Comparison of ENCODE assay signal across 9 cellular contexts in genomic region chr10:68902382-68902781, GRCh38. TPM values are rescaled to one million over a fixed set of nuclear protein-coding genes. Genes with fewer than 3 reads are reported as not detected.
A peak's percentile ranks its signal among the peaks of the same experiment; 100 is the strongest.
DNase-seq lines count a peak whose midpoint lies in the region; ATAC-seq and TF ChIP-seq lines count a peak whose summit lies in the region.
"Had no signal": no experiment of that assay in that cellular context is flagged by ENCODE, and none has a peak within 500 bp of the region (broad histone marks: within the 10 kb centered on the region; RNA-seq: fewer than 3 reads in every experiment).

No MANE protein-coding gene starts in this region.

- TF ChIP-seq CTCF in activated B cell treated with CpG ODN at 0.5 μM for 24 hours (IDR thresholded peaks at IDR 0.05): no peak

- H3K9me3 ChIP-seq in iPS-15b (ENCODE audit: control insufficient read depth, insufficient read depth, low read length) (no peaks in the 10 kb centered on the region), stomach smooth muscle (ENCODE audit: control insufficient read depth in 2 of 2, low read length in 2 of 2) (no peaks in the 10 kb centered on the region)

- H3K4me3 ChIP-seq in iPS-15b (ENCODE audit: low read depth, low read length): peak overlapping the region; percentile 98
- peak overlapping the region; percentile 67 to 96 for H3K4me3 ChIP-seq in stomach smooth muscle (ENCODE audit: low read length in 2 of 2)

- peaks cover 23% of the 10 kb centered on the region for H3K36me3 Mint-ChIP-seq in activated T-cell treated with anti-CD3 and anti-CD28 coated beads, Interleukin-2, amount 50 U/mL, for 4 hours (ENCODE audit: insufficient read depth)
- H3K36me3 Mint-ChIP-seq in activated B cell treated with CpG ODN at 0.5 μM for 24 hours (ENCODE audit: low read depth): peaks cover 26% of the 10 kb centered on the region

- peak overlapping the region; percentile 31 for H3K27ac Mint-ChIP-seq in activated B cell treated with CpG ODN at 0.5 μM for 24 hours

- no peaks in the 10 kb centered on the region for H3K9me3 Mint-ChIP-seq in activated T-cell treated with anti-CD3 and anti-CD28 coated beads, Interleukin-2, amount 50 U/mL, for 4 hours
- no peaks in the 10 kb centered on the region for H3K9me3 Mint-ChIP-seq in activated B cell treated with CpG ODN at 0.5 μM for 24 hours

- no peak overlapping the region for H3K9ac ChIP-seq in iPS-15b (ENCODE audit: low read depth, low read length)
- H3K9ac ChIP-seq in stomach smooth muscle (ENCODE audit: low read length in 2 of 2): peak overlapping the region in 1 of 2 donors; percentile 96

- H3K36me3 ChIP-seq in iPS-15b (ENCODE audit: control insufficient read depth, insufficient read depth, low read length) (no peaks in the 10 kb centered on the region), stomach smooth muscle (ENCODE audit: control insufficient read depth in 2 of 2, insufficient read depth in 2 of 2, low read length in 2 of 2) (peaks cover 0 to 4% of the 10 kb centered on the region in 2 donors)

- H3K4me1 ChIP-seq in iPS-15b (ENCODE audit: control insufficient read depth, insufficient read depth, low read length) (peaks cover 8% of the 10 kb centered on the region), stomach smooth muscle (ENCODE audit: control insufficient read depth, insufficient read depth, low read length) (peaks cover 10% of the 10 kb centered on the region)

- no peak for ATAC-seq in activated T-cell treated with anti-CD3 and anti-CD28 coated beads, Interleukin-2, amount 50 U/mL, for 4 hours
- ATAC-seq in activated B cell treated with CpG ODN at 0.5 μM for 24 hours (ENCODE audit: low read depth): no peak

- H3K27me3 ChIP-seq in iPS-15b (ENCODE audit: control insufficient read depth, insufficient read depth, low read length) (no peaks in the 10 kb centered on the region), stomach smooth muscle (ENCODE audit: control insufficient read depth in 1 of 2, insufficient read depth in 2 of 2, low read length in 2 of 2) (no peaks in the 10 kb centered on the region)

- CTCF ChIA-PET in activated B cell treated with CpG ODN at 0.5 μM for 24 hours (lab: Charles Lee): no interaction called here

- H3K4me3 Mint-ChIP-seq in activated T-cell treated with anti-CD3 and anti-CD28 coated beads, Interleukin-2, amount 50 U/mL, for 4 hours: peak overlapping the region; percentile 94
- H3K4me3 Mint-ChIP-seq in activated B cell treated with CpG ODN at 0.5 μM for 24 hours: peak overlapping the region; percentile 98

- intact Hi-C loops in activated B cell treated with CpG ODN at 0.5 μM for 24 hours (cut with micrococcal nuclease): loop anchor here (5.0 to 10.0 kb wide), 2 partner anchors 120 to 1018 kb away; partner anchors contain the start of gene SIRT1

- POLR2A ChIA-PET in activated B cell treated with CpG ODN at 0.5 μM for 24 hours (lab: Charles Lee): no interaction called here

- H3K4me1 Mint-ChIP-seq in activated T-cell treated with anti-CD3 and anti-CD28 coated beads, Interleukin-2, amount 50 U/mL, for 4 hours (ENCODE audit: low read depth): peaks cover 43% of the 10 kb centered on the region
- peaks cover 42% of the 10 kb centered on the region for H3K4me1 Mint-ChIP-seq in activated B cell treated with CpG ODN at 0.5 μM for 24 hours

- H3K27me3 Mint-ChIP-seq in activated T-cell treated with anti-CD3 and anti-CD28 coated beads, Interleukin-2, amount 50 U/mL, for 4 hours (ENCODE audit: low read depth): no peaks in the 10 kb centered on the region
- H3K27me3 Mint-ChIP-seq in activated B cell treated with CpG ODN at 0.5 μM for 24 hours: no peaks in the 10 kb centered on the region

- no peak overlapping the region for H3K27ac ChIP-seq in stomach smooth muscle (ENCODE audit: low read length)

- DNase-seq in activated T-cell treated with anti-CD3 and anti-CD28 coated beads, Interleukin-2, amount 50 U/mL, for 4 hours: no peak
- DNase-seq in activated T-cell treated with anti-CD3 and anti-CD28 coated beads, Interleukin-2, amount 50 U/mL, for 1 hour: no peak
- DNase-seq in activated B cell treated with CpG ODN at 0.5 μM for 24 hours: no peak
- no peak for DNase-seq in HPDE6-E6E7 (ENCODE audit: extremely low spot score)
- DNase-seq in kidney tubule cell (ENCODE audit: low spot score): no peak
- no peak for DNase-seq in SHP77 (lab: John Stamatoyannopoulos, UW)
- DNase-seq: NCI-H1105 had no signal

RNA-seq across cellular contexts. Expression of gene DDX50, which starts 1.3 kb away (rescaled TPM):
- total RNA-seq in activated T-cell treated with anti-CD3 and anti-CD28 coated beads, Interleukin-2, amount 50 U/mL, for 4 hours: 10 to 100 TPM; 42.4 to 52.8 (median 43.7) TPM
- 36.3 and 41.7 TPM in 2 replicates for total RNA-seq in activated B cell treated with CpG ODN at 0.5 μM for 24 hours

RNA-seq across cellular contexts. Expression of gene DDX21, which starts 53.6 kb away (rescaled TPM):
- total RNA-seq in activated T-cell treated with anti-CD3 and anti-CD28 coated beads, Interleukin-2, amount 50 U/mL, for 4 hours: 100 to 1,000 TPM; 443 to 481 (median 460) TPM
- 111 and 112 TPM in 2 replicates for total RNA-seq in activated B cell treated with CpG ODN at 0.5 μM for 24 hours
